8 cellular contexts compared by ENCODE assay signal in genomic region chr7:151631149-151631967, GRCh38.
DNase-seq lines count a peak whose midpoint lies in the region; ATAC-seq and TF ChIP-seq lines count a peak whose summit lies in the region.

No MANE protein-coding gene starts in this region.

- peaks cover 37% of the 10 kb centered on the region for H3K4me1 Mint-ChIP-seq in stimulated activated naive CD8-positive, alpha-beta T cell treated with anti-CD3 and anti-CD28 coated beads, Interleukin-15, amount 100 ng/mL, for 72 hours

- ATAC-seq in left ventricle myocardium superior (no peak), HG02852 (IDR thresholded peaks at IDR 0.05; ENCODE audit: unreplicated experiment) (peak; percentile 26)
- ATAC-seq in stimulated activated naive CD8-positive, alpha-beta T cell treated with anti-CD3 and anti-CD28 coated beads, Interleukin-15, amount 100 ng/mL, for 72 hours: peak; percentile 44

- H3K9me3 Mint-ChIP-seq in stimulated activated naive CD8-positive, alpha-beta T cell treated with anti-CD3 and anti-CD28 coated beads, Interleukin-15, amount 100 ng/mL, for 72 hours: peaks cover 6 to 7% of the 10 kb centered on the region in 2 donors

- in situ Hi-C loops in astrocyte of the spinal cord (cut with HindIII; ENCODE audit: low sequenced_read_pairs): no loop called here

- H3K9me3 ChIP-seq in cardiac muscle cell (ENCODE audit: low read depth): no peaks in the 10 kb centered on the region

- H3K27me3 ChIP-seq in cardiac muscle cell (no peaks in the 10 kb centered on the region), layer of hippocampus (ENCODE audit: control insufficient read depth, insufficient read depth, low read length) (no peaks in the 10 kb centered on the region)

- peak; percentile 36 to 56 for DNase-seq in cardiac muscle cell (ENCODE audit: low read depth in 1 of 2, low spot score in 1 of 2)
- no peak for DNase-seq in left ventricle myocardium superior
- peak; percentile 27 for DNase-seq in NCI-H748 treated with DMSO at 0.1 percent for 48 hours (lab: John Stamatoyannopoulos, UW)
- no peak for DNase-seq in astrocyte of the spinal cord (ENCODE audit: low read depth, low spot score)
- DNase-seq in stimulated activated naive CD8-positive, alpha-beta T cell treated with anti-CD3 and anti-CD28 coated beads, Interleukin-15, amount 100 ng/mL, for 72 hours: no peak
- no peak for DNase-seq in NCI-H187 treated with DMSO at 0.1 percent for 48 hours (lab: John Stamatoyannopoulos, UW)

- peak overlapping the region; percentile 83 for H3K4me3 ChIP-seq in cardiac muscle cell
- peak overlapping the region; percentile 92 for H3K4me3 ChIP-seq in astrocyte of the spinal cord (ENCODE audit: low read depth, low read length)

- H3K27ac ChIP-seq in cardiac muscle cell: peak overlapping the region; percentile 96
- H3K27ac ChIP-seq in layer of hippocampus (ENCODE audit: low read depth, low read length): peak overlapping the region; percentile 46

- peak overlapping the region; percentile 83 to 87 for H3K4me3 Mint-ChIP-seq in stimulated activated naive CD8-positive, alpha-beta T cell treated with anti-CD3 and anti-CD28 coated beads, Interleukin-15, amount 100 ng/mL, for 72 hours

- peaks cover 34% of the 10 kb centered on the region for H3K4me1 ChIP-seq in cardiac muscle cell (ENCODE audit: low read depth)

- TF ChIP-seq CTCF in cardiac muscle cell (IDR thresholded peaks at IDR 0.05; ENCODE audit: low read depth, low read length) (no peak), astrocyte of the spinal cord (IDR thresholded peaks at IDR 0.05; ENCODE audit: low read depth, low read length) (peak; percentile 14)

- intact Hi-C loops in left ventricle myocardium superior (cut with micrococcal nuclease): no loop called here

- H3K36me3 ChIP-seq in cardiac muscle cell: no peaks in the 10 kb centered on the region

- H3K27ac Mint-ChIP-seq in stimulated activated naive CD8-positive, alpha-beta T cell treated with anti-CD3 and anti-CD28 coated beads, Interleukin-15, amount 100 ng/mL, for 72 hours: peak overlapping the region; percentile 12 to 89

- no peaks in the 10 kb centered on the region for H3K27me3 Mint-ChIP-seq in stimulated activated naive CD8-positive, alpha-beta T cell treated with anti-CD3 and anti-CD28 coated beads, Interleukin-15, amount 100 ng/mL, for 72 hours

Comparison
In these comparisons a context has a peak if more than half of its experiments do, and no peak if none do; other contexts are left out.
1. DNase-seq: peak in cardiac muscle cell (2 of 2) and NCI-H748 treated with DMSO at 0.1 percent for 48 hours (single experiment); none in left ventricle myocardium superior (single experiment), astrocyte of the spinal cord (single experiment), stimulated activated naive CD8-positive, alpha-beta T cell treated with anti-CD3 and anti-CD28 coated beads, Interleukin-15, amount 100 ng/mL, for 72 hours (0 of 2) and NCI-H187 treated with DMSO at 0.1 percent for 48 hours (single experiment).